ENCODE assay signal across 24 cellular contexts in genomic region chr6:29129326-29130012, GRCh38. TPM values are rescaled to one million over a fixed set of nuclear protein-coding genes. Genes with fewer than 3 reads are reported as not detected.
"Had no signal": no experiment of that assay in that cellular context is flagged by ENCODE, and none has a peak within 500 bp of the region (broad histone marks: within the 10 kb centered on the region; RNA-seq: fewer than 3 reads in every experiment).

No MANE protein-coding gene starts in this region.

- FAIRE-seq: HTR-8/SVneo, RCC 7860 had no signal

- DNase-seq: IMR-90, Kasumi-1, MM.1S, NCI-H1092 treated with DMSO at 0.1 percent for 48 hours, NCI-H1436, NCI-H187, NCI-H2029, NCI-H2081 treated with DMSO at 0.1 percent for 48 hours, NCI-H2171 treated with DMSO at 0.1 percent for 48 hours, NCI-H345, NCI-H446 treated with DMSO at 0.1 percent for 48 hours, NCI-H510A treated with DMSO at 0.1 percent for 48 hours, NCI-H526, NCI-H82, RPMI8226, SHP77, SK-N-SH, SW 1271 had no signal

- H3K27ac ChIP-seq: HL-60, KMS-11 had no signal

- H3K9me3 ChIP-seq: SK-N-SH had no signal

- H3K9ac ChIP-seq: KMS-11, SK-N-SH had no signal

RNA-seq across cellular contexts. Expression of gene OR2J3, which starts 21.6 kb away (rescaled TPM):
- total RNA-seq: IMR-90, M059J, SK-MEL-5 had no signal
- polyA plus RNA-seq: IMR-90, SK-N-SH had no signal

RNA-seq across cellular contexts. Expression of gene OR2J1, which starts 30.2 kb away (rescaled TPM):
- total RNA-seq: IMR-90, M059J, SK-MEL-5 had no signal
- polyA plus RNA-seq: IMR-90, SK-N-SH had no signal

RNA-seq across cellular contexts. Expression of gene OR2J2, which starts 41.2 kb away (rescaled TPM):
- total RNA-seq: IMR-90, M059J, SK-MEL-5 had no signal
- polyA plus RNA-seq: IMR-90, SK-N-SH had no signal

RNA-seq across cellular contexts. Expression of gene OR2B3, which starts 42.4 kb away (rescaled TPM):
- total RNA-seq: IMR-90, M059J, SK-MEL-5 had no signal
- polyA plus RNA-seq: IMR-90, SK-N-SH had no signal
